In the genomic region with DNA sequence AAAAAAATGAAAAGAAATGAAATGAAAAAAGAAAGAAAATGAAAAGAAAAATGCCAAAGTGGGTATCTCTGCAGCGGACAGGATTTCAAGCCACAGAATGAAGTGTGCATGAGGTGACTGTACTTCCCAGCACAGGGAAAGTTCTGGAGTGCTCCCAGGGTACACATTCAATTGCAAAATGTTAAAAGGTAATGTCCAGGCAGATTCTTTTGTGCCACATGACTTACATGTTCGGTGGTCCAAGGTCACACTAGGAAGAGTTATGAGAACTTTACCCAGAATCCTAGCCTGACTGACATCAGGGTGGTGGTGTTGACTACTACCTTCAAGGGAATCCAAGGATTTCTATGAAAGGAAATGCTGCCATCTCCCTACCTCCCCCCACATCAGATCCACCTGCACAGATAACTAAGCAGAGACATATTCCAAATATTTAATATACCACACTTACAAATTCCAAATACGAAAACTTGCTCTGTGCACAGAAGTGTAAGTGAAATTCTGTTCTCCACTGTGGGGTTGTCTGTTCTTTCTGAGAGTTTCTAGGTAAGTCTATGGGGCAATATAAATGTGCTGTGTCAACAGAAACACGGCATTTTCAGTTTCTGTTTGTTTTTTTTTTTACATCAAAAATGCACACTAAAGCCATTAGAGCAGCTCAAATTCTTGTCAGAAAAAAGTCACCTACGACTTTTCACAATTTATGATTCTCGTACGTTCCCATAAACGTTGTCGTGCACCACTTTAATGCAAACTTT, we compare ENCODE assay signal across 3 cellular contexts.
A peak's percentile ranks its signal among the peaks of the same experiment; 100 is the strongest.
TF ChIP-seq lines count a peak whose summit lies in the region.

No MANE protein-coding gene starts in this region.

TF ChIP-seq in IMR-90, 13 proteins besides CTCF, POLR2A, EP300 and RAD21:
- peak; percentile 80 for TF ChIP-seq MAFK (IDR thresholded peaks at IDR 0.05; ENCODE audit: low read depth, low read length)
- TF ChIP-seq, protein P1, sequence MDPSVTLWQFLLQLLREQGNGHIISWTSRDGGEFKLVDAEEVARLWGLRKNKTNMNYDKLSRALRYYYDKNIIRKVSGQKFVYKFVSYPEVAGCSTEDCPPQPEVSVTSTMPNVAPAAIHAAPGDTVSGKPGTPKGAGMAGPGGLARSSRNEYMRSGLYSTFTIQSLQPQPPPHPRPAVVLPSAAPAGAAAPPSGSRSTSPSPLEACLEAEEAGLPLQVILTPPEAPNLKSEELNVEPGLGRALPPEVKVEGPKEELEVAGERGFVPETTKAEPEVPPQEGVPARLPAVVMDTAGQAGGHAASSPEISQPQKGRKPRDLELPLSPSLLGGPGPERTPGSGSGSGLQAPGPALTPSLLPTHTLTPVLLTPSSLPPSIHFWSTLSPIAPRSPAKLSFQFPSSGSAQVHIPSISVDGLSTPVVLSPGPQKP (IDR thresholded peaks at IDR 0.05; ENCODE audit: borderline replicate concordance, low read depth, low read length): no peak

TF ChIP-seq in WTC11, 78 proteins besides CTCF, POLR2A, EP300 and RAD21:
- TF ChIP-seq IRF2 (CRISPR knock-in tag; IDR thresholded peaks at IDR 0.05; ENCODE audit: borderline replicate concordance, low read depth): no peak
- no peak for TF ChIP-seq NFATC4 (CRISPR knock-in tag; IDR thresholded peaks at IDR 0.05)
- no peak for TF ChIP-seq MYBL2 (CRISPR knock-in tag; IDR thresholded peaks at IDR 0.05)
- no peak for TF ChIP-seq USF2 (CRISPR knock-in tag; IDR thresholded peaks at IDR 0.05)

TF ChIP-seq in HepG2, 621 proteins besides CTCF, POLR2A, EP300 and RAD21:
- no peak for TF ChIP-seq GPN1 (CRISPR knock-in tag; IDR thresholded peaks at IDR 0.05; ENCODE audit: borderline replicate concordance)
- TF ChIP-seq HNF4A (CRISPR knock-in tag; IDR thresholded peaks at IDR 0.05): 0 out of 2 replicates have a peak, but pooled peaks have one; percentile 19
- peak; percentile 88 to 89 for TF ChIP-seq MAFK (conservative IDR thresholded peaks at IDR 0.05 in 1 of 2, IDR thresholded peaks at IDR 0.05 in 1 of 2; ENCODE audit: low read length in 2 of 2)
- no peak for TF ChIP-seq ZNF577 (CRISPR knock-in tag; IDR thresholded peaks at IDR 0.05; ENCODE audit: borderline replicate concordance, low read depth)
- no peak for TF ChIP-seq ZNF558 (CRISPR knock-in tag; IDR thresholded peaks at IDR 0.05; ENCODE audit: borderline replicate concordance)
- 0 out of 2 replicates have a peak, but pooled peaks have one; percentile 11 for TF ChIP-seq BCL6 (CRISPR knock-in tag; IDR thresholded peaks at IDR 0.05)
- no peak for TF ChIP-seq CBFB (CRISPR knock-in tag; IDR thresholded peaks at IDR 0.05)
- TF ChIP-seq MAFF (IDR thresholded peaks at IDR 0.05; ENCODE audit: low read depth, low read length): peak; percentile 85
- no peak for TF ChIP-seq ZNF720 (CRISPR knock-in tag; IDR thresholded peaks at IDR 0.05)
- TF ChIP-seq WIZ (CRISPR knock-in tag; IDR thresholded peaks at IDR 0.05): no peak
- TF ChIP-seq, protein P2, sequence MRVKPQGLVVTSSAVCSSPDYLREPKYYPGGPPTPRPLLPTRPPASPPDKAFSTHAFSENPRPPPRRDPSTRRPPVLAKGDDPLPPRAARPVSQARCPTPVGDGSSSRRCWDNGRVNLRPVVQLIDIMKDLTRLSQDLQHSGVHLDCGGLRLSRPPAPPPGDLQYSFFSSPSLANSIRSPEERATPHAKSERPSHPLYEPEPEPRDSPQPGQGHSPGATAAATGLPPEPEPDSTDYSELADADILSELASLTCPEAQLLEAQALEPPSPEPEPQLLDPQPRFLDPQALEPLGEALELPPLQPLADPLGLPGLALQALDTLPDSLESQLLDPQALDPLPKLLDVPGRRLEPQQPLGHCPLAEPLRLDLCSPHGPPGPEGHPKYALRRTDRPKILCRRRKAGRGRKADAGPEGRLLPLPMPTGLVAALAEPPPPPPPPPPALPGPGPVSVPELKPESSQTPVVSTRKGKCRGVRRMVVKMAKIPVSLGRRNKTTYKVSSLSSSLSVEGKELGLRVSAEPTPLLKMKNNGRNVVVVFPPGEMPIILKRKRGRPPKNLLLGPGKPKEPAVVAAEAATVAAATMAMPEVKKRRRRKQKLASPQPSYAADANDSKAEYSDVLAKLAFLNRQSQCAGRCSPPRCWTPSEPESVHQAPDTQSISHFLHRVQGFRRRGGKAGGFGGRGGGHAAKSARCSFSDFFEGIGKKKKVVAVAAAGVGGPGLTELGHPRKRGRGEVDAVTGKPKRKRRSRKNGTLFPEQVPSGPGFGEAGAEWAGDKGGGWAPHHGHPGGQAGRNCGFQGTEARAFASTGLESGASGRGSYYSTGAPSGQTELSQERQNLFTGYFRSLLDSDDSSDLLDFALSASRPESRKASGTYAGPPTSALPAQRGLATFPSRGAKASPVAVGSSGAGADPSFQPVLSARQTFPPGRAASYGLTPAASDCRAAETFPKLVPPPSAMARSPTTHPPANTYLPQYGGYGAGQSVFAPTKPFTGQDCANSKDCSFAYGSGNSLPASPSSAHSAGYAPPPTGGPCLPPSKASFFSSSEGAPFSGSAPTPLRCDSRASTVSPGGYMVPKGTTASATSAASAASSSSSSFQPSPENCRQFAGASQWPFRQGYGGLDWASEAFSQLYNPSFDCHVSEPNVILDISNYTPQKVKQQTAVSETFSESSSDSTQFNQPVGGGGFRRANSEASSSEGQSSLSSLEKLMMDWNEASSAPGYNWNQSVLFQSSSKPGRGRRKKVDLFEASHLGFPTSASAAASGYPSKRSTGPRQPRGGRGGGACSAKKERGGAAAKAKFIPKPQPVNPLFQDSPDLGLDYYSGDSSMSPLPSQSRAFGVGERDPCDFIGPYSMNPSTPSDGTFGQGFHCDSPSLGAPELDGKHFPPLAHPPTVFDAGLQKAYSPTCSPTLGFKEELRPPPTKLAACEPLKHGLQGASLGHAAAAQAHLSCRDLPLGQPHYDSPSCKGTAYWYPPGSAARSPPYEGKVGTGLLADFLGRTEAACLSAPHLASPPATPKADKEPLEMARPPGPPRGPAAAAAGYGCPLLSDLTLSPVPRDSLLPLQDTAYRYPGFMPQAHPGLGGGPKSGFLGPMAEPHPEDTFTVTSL (CRISPR knock-in tag; IDR thresholded peaks at IDR 0.05; ENCODE audit: borderline replicate concordance): 0 out of 2 replicates have a peak, but pooled peaks have one; percentile 19
- no peak for TF ChIP-seq ZNF570 (CRISPR knock-in tag; IDR thresholded peaks at IDR 0.05; ENCODE audit: borderline replicate concordance)
